In the genomic region with DNA sequence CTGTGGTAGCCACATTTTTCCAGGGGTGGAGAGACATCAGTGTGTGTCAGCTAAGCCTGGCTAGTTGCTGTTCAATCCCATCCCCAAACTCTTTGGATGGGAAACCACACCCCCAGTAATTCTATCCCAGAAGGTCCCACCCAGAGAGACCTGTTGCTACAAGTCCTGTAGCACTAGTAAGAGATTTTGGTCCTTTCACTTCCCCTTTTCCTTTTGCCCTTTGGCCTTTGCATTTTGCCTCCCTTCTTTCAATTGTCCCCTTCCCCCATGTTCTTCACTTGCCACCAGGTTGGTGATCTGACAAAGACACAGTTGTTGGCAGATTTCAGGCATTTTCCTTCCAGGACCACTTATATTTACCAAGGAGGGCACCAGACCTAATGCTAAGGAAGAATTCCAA, we compare ENCODE assay signal across 1 cellular context.
TF ChIP-seq lines count a peak whose summit lies in the region.

No MANE protein-coding gene starts in this region.

TF ChIP-seq in GM23338, 12 proteins besides CTCF, POLR2A, EP300 and RAD21 (continued from another document):
- TF ChIP-seq ETS1 (IDR thresholded peaks at IDR 0.05) (no peak), POLR2AphosphoS5 (IDR thresholded peaks at IDR 0.05; ENCODE audit: low read depth) (no peak), REST (IDR thresholded peaks at IDR 0.05; ENCODE audit: unreplicated experiment) (no peak), ZNF114 (CRISPR knock-in tag; IDR thresholded peaks at IDR 0.05) (no peak), NANOG (IDR thresholded peaks at IDR 0.05; ENCODE audit: borderline replicate concordance) (no peak), CREB1 (CRISPR knock-in tag; IDR thresholded peaks at IDR 0.05; ENCODE audit: low read depth) (no peak), JUNB (IDR thresholded peaks at IDR 0.05; ENCODE audit: unreplicated experiment) (no peak), STAT1 (IDR thresholded peaks at IDR 0.05; ENCODE audit: unreplicated experiment) (no peak), ZNF331 (CRISPR knock-in tag; IDR thresholded peaks at IDR 0.05; ENCODE audit: low read depth) (no peak)
TF ChIP-seq in GM23338: peak in this region for 0.
